Comparison of ENCODE assay signal across 8 cellular contexts in genomic region chr13:32164622-32165268, GRCh38.
A peak's percentile ranks its signal among the peaks of the same experiment; 100 is the strongest.
DNase-seq lines count a peak whose midpoint lies in the region; ATAC-seq, FAIRE-seq and TF ChIP-seq lines count a peak whose summit lies in the region.

No MANE protein-coding gene starts in this region.

- H3K36me3 ChIP-seq in Loucy (ENCODE audit: insufficient read depth, low read length) (no peaks in the 10 kb centered on the region), liver (ENCODE audit: control insufficient read depth in 4 of 4, insufficient read depth in 3 of 4, low read depth in 1 of 4, low read length in 3 of 4) (peaks cover 0 to 10% (median 5%) of the 10 kb centered on the region in 4 donors), prostate gland (no peaks in the 10 kb centered on the region)

- TF ChIP-seq CTCF in Loucy (conservative IDR thresholded peaks at IDR 0.05; ENCODE audit: low read length) (peak; percentile 86), choroid plexus epithelial cell (conservative IDR thresholded peaks at IDR 0.05; ENCODE audit: low read depth, low read length) (peak; percentile 91), liver (IDR thresholded peaks at IDR 0.05; ENCODE audit: low read depth, low read length, missing input control) (peak; percentile 51), prostate gland (IDR thresholded peaks at IDR 0.05) (peak in 2 of 4 experiments; percentile 13 to 18)

- H3K4me3 ChIP-seq in Loucy (ENCODE audit: low read length, poor library complexity, severe bottlenecking) (no peak overlapping the region), choroid plexus epithelial cell (ENCODE audit: low read depth, low read length) (no peak overlapping the region), liver (ENCODE audit: low read depth in 1 of 3, low read length in 3 of 3) (no peak overlapping the region), prostate gland (no peak overlapping the region)

- intact Hi-C loops in prostate gland (cut with DNase I), result loop anchor here (5.0 kb wide), 1 partner anchor 43 kb away; no protein-coding TSS in a partner anchor

- DNase-seq in AML-193 (lab: John Stamatoyannopoulos, UW) (peak; percentile 69 to 74), RCC 7860 (ENCODE audit: low spot score) (peak; percentile 48), choroid plexus epithelial cell (ENCODE audit: low read depth) (peak; percentile 88), urothelium cell line (ENCODE audit: low spot score) (peak; percentile 67), prostate gland (ENCODE audit: low spot score) (no peak)

- H3K4me1 ChIP-seq in Loucy (ENCODE audit: insufficient read depth, low read length, poor library complexity, severe bottlenecking), result peaks cover 8% of the 10 kb centered on the region
- H3K4me1 ChIP-seq in liver (ENCODE audit: control insufficient read depth in 4 of 4, insufficient read depth in 4 of 4, low read length in 3 of 4), result no peaks in the 10 kb centered on the region
- H3K4me1 ChIP-seq in prostate gland (replicated peaks), result no peaks in the 10 kb centered on the region

- H3K9me3 ChIP-seq in Loucy (ENCODE audit: insufficient read depth, low read depth, low read length), result no peaks in the 10 kb centered on the region
- H3K9me3 ChIP-seq in liver (ENCODE audit: control insufficient read depth in 4 of 4, low read length in 3 of 4), result no peaks in the 10 kb centered on the region
- H3K9me3 ChIP-seq in prostate gland, result no peaks in the 10 kb centered on the region

- peak overlapping the region; percentile 96 for H2AFZ ChIP-seq in Loucy (ENCODE audit: low read length)

- H3K4me2 ChIP-seq in Loucy (ENCODE audit: low read depth, low read length, poor library complexity, severe bottlenecking), result no peak overlapping the region

- TF ChIP-seq POLR2A in prostate gland (IDR thresholded peaks at IDR 0.05), result no peak

- H3K9ac ChIP-seq in Loucy (ENCODE audit: low read depth, low read length, poor library complexity, severe bottlenecking) (no peak overlapping the region), liver (ENCODE audit: low read depth in 1 of 2, low read length in 2 of 2) (no peak overlapping the region)

- TF ChIP-seq RAD21 in liver (IDR thresholded peaks at IDR 0.05), result peak; percentile 69 to 90

- H3K27ac ChIP-seq in liver (ENCODE audit: low read depth in 1 of 2, low read length in 2 of 2) (no peak overlapping the region), prostate gland (no peak overlapping the region)

- no peaks in the 10 kb centered on the region for H4K20me1 ChIP-seq in Loucy (ENCODE audit: insufficient read depth, low read length, poor library complexity, severe bottlenecking)

- WGBS in liver, result 74% methylated on average over 4 of the region's 4 CpGs
- 85% methylated on average over 4 of the region's 4 CpGs for WGBS in prostate gland

- H3F3A ChIP-seq in Loucy (ENCODE audit: low read depth), result no peaks in the 10 kb centered on the region

- no peaks in the 10 kb centered on the region for H3K79me2 ChIP-seq in Loucy (ENCODE audit: insufficient read depth, low read length)

- FAIRE-seq in RCC 7860 (lab: Jason Lieb, UNC), result no peak
- no peak for FAIRE-seq in urothelium cell line (lab: Jason Lieb, UNC)

- no peaks in the 10 kb centered on the region for H3K27me3 ChIP-seq in Loucy (ENCODE audit: insufficient read depth, low read length, poor library complexity, severe bottlenecking)
- no peaks in the 10 kb centered on the region for H3K27me3 ChIP-seq in liver (ENCODE audit: control insufficient read depth in 4 of 4, insufficient read depth in 4 of 4, low read length in 3 of 4)
- H3K27me3 ChIP-seq in prostate gland (replicated peaks; ENCODE audit: insufficient read depth), result no peaks in the 10 kb centered on the region

- H3K9me2 ChIP-seq in Loucy (replicated peaks; ENCODE audit: low read depth, low read length), result no peaks in the 10 kb centered on the region

- peak; percentile 82 for ATAC-seq in GM18508 (IDR thresholded peaks at IDR 0.05; ENCODE audit: insufficient read depth, unreplicated experiment)

TF ChIP-seq in liver, 16 proteins besides CTCF, POLR2A, EP300 and RAD21:
- TF ChIP-seq RXRA (IDR thresholded peaks at IDR 0.05), result no peak
- TF ChIP-seq YY1 (IDR thresholded peaks at IDR 0.05), result peak; percentile 73
- TF ChIP-seq FOXA2 (IDR thresholded peaks at IDR 0.05), result no peak
